9 cellular contexts compared by ENCODE assay signal in the genomic region with DNA sequence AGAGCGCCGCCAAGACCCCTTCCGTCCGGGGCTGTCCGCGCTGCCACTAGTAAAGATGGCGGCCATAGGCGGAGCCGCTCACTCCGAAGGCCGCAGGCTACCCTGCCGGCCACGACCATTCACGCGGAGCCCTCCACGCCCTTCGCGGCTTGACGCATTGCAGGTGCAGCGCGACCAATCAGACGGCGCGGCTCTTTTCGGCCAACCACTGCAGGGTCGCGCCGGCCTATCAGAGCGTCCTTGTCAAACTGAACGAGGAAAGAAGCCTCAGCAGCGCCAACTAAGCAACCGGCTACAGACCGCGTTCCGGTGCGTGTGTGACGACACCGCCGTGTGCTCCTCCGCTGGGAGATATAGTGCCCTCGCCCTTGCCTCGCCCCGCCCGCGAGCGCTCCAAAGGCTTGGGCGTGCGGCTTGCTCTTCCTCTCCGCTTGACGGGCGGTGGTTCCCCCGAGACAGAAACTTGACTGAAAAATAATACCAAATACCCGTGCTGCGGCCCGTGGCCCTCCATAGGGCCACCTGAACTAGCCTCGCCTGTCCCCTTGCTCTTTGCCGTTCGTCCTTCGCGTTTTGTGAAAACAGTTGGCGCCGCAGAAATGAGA. TPM values are rescaled to one million over a fixed set of nuclear protein-coding genes. Genes with fewer than 3 reads are reported as not detected.
A peak's percentile ranks its signal among the peaks of the same experiment; 100 is the strongest.
DNase-seq lines count a peak whose midpoint lies in the region; ATAC-seq, FAIRE-seq and TF ChIP-seq lines count a peak whose summit lies in the region.
"Had no signal": no experiment of that assay in that cellular context is flagged by ENCODE, and none has a peak within 500 bp of the region (broad histone marks: within the 10 kb centered on the region; RNA-seq: fewer than 3 reads in every experiment).

No MANE protein-coding gene starts in this region.

- H3K4me1 Mint-ChIP-seq in chondrocyte (ENCODE audit: low read depth), result peaks cover 13% of the 10 kb centered on the region

- ATAC-seq in GM18907 (IDR thresholded peaks at IDR 0.05; ENCODE audit: unreplicated experiment), result peak; percentile 96
- peak; percentile 90 for ATAC-seq in HG03159 (IDR thresholded peaks at IDR 0.05; ENCODE audit: unreplicated experiment)

- DNase-seq in AG09309 (ENCODE audit: low read depth), result peak; percentile 99
- peak; percentile 98 for DNase-seq in NCI-H226
- DNase-seq in activated CD4-positive, CD25-positive, alpha-beta regulatory T cell (lab: John Stamatoyannopoulos, UW), result peak; percentile 94 to 97 (median 96)
- peak; percentile 100 for DNase-seq in chondrocyte (ENCODE audit: low spot score)
- DNase-seq in kidney, result peak; percentile 100
- peak; percentile 98 for DNase-seq in stimulated activated CD4-positive, alpha-beta T cell treated with anti-CD3 and anti-CD28 coated beads, Interleukin-15, amount 100 ng/mL, for 24 hours

- no peaks in the 10 kb centered on the region for H3K36me3 Mint-ChIP-seq in chondrocyte (ENCODE audit: low read depth)

- TF ChIP-seq CTCF in AG09309 (IDR thresholded peaks at IDR 0.05; ENCODE audit: control insufficient read depth, insufficient read depth, low read depth, low read length, missing control alignments), result no peak
- peak; percentile 24 for TF ChIP-seq CTCF in chondrocyte (IDR thresholded peaks at IDR 0.05)
- no peak for TF ChIP-seq CTCF in kidney (IDR thresholded peaks at IDR 0.05; ENCODE audit: borderline replicate concordance, extremely low read depth, insufficient read depth)

- H3K27ac Mint-ChIP-seq in chondrocyte (ENCODE audit: unreplicated experiment), result no peak overlapping the region
- H3K27ac Mint-ChIP-seq: T-helper 1 cell treated with Interleukin-12 subunit alpha and Interleukin-12 subunit beta and Interleukin-4 antibody, amounts not matched to agents 30 μg/mL and 1 μg/mL, for 36 hours had no signal

- peak; percentile 91 for FAIRE-seq in kidney (lab: Jason Lieb, UNC)

- H3K4me1 ChIP-seq in kidney (ENCODE audit: control insufficient read depth in 1 of 2, insufficient read depth in 1 of 2, low read depth in 1 of 2, low read length in 2 of 2), result peaks cover 11 to 15% of the 10 kb centered on the region in 2 donors

- H3K36me3 ChIP-seq in kidney (ENCODE audit: control insufficient read depth in 1 of 2, insufficient read depth in 2 of 2, low read length in 2 of 2), result no peaks in the 10 kb centered on the region

- peak overlapping the region; percentile 99 to 100 for H3K9ac ChIP-seq in kidney (ENCODE audit: low read length in 2 of 2)

- no peaks in the 10 kb centered on the region for H3K27me3 Mint-ChIP-seq in chondrocyte (ENCODE audit: low read depth)

- intact Hi-C loops in kidney (cut with DNase I), result no loop called here

- peak overlapping the region; percentile 99 to 100 for H3K27ac ChIP-seq in kidney (ENCODE audit: low read depth in 2 of 2, low read length in 2 of 2)

- no peaks in the 10 kb centered on the region for H3K9me3 Mint-ChIP-seq in chondrocyte (ENCODE audit: low read depth)
- H3K9me3 Mint-ChIP-seq: T-helper 1 cell treated with Interleukin-12 subunit alpha and Interleukin-12 subunit beta and Interleukin-4 antibody, amounts not matched to agents 30 μg/mL and 1 μg/mL, for 36 hours had no signal

- H3K4me3 ChIP-seq in AG09309 (ENCODE audit: control insufficient read depth, low read depth, low read length), result peak overlapping the region; percentile 58
- H3K4me3 ChIP-seq in kidney (ENCODE audit: low read length in 2 of 2), result peak overlapping the region; percentile 88 to 89

- no peak overlapping the region for H3K4me3 Mint-ChIP-seq in chondrocyte (ENCODE audit: unreplicated experiment)
- H3K4me3 Mint-ChIP-seq: T-helper 1 cell treated with Interleukin-12 subunit alpha and Interleukin-12 subunit beta and Interleukin-4 antibody, amounts not matched to agents 30 μg/mL and 1 μg/mL, for 36 hours had no signal

- H3K9me3 ChIP-seq in kidney (ENCODE audit: control insufficient read depth in 1 of 2, low read length in 2 of 2), result no peaks in the 10 kb centered on the region

RNA-seq across cellular contexts. Expression of a gene that starts 13.6 kb away (rescaled TPM):
- total RNA-seq in chondrocyte, result 236 to 273 TPM (median 270 TPM) in 3 replicates
- 328 TPM for total RNA-seq in kidney
- 469 TPM for polyA plus RNA-seq in kidney (ENCODE audit: insufficient read depth, low read depth, low replicate concordance)

RNA-seq across cellular contexts. Expression of a gene that starts 51.5 kb away (rescaled TPM):
- total RNA-seq in chondrocyte (16.1 to 17.8 TPM (median 16.8 TPM) in 3 replicates), kidney (27.9 TPM)
- 7.0 TPM for polyA plus RNA-seq in kidney (ENCODE audit: insufficient read depth, low read depth, low replicate concordance)

Comparison
In these comparisons a context has a peak if more than half of its experiments do, and no peak if none do; other contexts are left out.
1. Peak in every context shown above with its lines: DNase-seq, ATAC-seq, H3K4me3 ChIP-seq and H3K27ac ChIP-seq.